In the genomic region with DNA sequence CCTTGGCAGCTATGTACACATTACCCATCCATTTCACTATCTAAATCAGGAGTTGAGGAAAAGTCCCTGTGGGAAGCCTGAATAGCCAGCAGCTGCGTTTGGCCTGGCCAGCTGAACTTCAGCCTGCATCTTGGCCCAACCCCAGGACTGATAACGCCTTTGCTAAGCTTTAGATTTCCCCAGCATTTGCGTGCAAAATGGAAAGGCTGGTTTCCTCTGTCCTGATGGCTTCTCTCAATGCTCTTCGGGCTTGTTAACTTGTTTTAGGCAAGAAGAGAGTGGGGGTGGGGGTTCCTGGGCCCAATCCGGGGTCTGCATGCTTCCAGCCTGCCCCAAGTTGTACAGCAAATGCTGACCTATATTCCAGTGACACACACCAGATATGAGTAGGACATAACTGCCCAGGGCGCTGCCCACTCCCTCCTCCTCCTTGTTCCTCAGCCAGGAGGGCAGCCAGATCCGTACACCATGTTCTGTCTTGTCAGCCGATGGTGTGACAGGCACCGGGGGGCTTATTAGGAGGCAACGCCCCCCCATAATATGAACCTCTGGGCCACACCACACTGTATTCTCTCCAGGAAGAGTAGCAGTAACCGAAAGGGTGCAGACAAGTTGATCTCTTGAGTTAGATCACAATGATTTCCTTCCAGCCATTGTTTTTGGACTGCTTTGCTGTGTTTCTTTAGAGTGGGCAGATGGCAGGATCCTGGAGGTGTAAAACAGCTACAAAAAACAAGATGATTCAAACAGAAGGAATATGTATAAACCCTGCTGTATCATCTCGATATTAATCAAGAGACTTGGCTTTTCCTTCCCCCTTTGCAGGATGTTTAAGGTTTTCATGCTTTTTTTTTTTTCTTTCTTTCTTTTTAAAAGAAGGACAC, we compare ENCODE assay signal across 1 cellular context.
TF ChIP-seq lines count a peak whose summit lies in the region.

No MANE protein-coding gene starts in this region.

TF ChIP-seq in SK-N-SH, 30 proteins besides CTCF, POLR2A, EP300 and RAD21 (continued from another document):
- 0 out of 2 replicates have a peak, but pooled peaks have one; percentile 18 for TF ChIP-seq RXRA (IDR thresholded peaks at IDR 0.05; ENCODE audit: borderline replicate concordance, low read depth)
- TF ChIP-seq GATA2 (CRISPR knock-in tag; IDR thresholded peaks at IDR 0.05): peak; percentile 93
- no peak for TF ChIP-seq TAF1 (IDR thresholded peaks at IDR 0.05; ENCODE audit: borderline replicate concordance, low read depth, low read length)
- peak; percentile 17; the same call in 1 of the 2 replicates for TF ChIP-seq FOSL2 (IDR thresholded peaks at IDR 0.05; ENCODE audit: borderline replicate concordance, low read depth)
- no peak for TF ChIP-seq GABPA (IDR thresholded peaks at IDR 0.05; ENCODE audit: low read depth)
- TF ChIP-seq RCOR1 (IDR thresholded peaks at IDR 0.05; ENCODE audit: low read length): peak; percentile 74
- TF ChIP-seq TCF12 (IDR thresholded peaks at IDR 0.05): peak; percentile 60
- TF ChIP-seq SIN3A (IDR thresholded peaks at IDR 0.05; ENCODE audit: borderline replicate concordance, low read depth, low read length): no peak
- no peak for TF ChIP-seq USF2 (IDR thresholded peaks at IDR 0.05; ENCODE audit: borderline replicate concordance, low read depth, low read length)
- TF ChIP-seq NFIC (IDR thresholded peaks at IDR 0.05; ENCODE audit: borderline replicate concordance): peak; percentile 48
- peak; percentile 66; the same call in 1 of the 2 replicates for TF ChIP-seq MXI1 (IDR thresholded peaks at IDR 0.05; ENCODE audit: low read depth, low read length)
- TF ChIP-seq, protein P1, sequence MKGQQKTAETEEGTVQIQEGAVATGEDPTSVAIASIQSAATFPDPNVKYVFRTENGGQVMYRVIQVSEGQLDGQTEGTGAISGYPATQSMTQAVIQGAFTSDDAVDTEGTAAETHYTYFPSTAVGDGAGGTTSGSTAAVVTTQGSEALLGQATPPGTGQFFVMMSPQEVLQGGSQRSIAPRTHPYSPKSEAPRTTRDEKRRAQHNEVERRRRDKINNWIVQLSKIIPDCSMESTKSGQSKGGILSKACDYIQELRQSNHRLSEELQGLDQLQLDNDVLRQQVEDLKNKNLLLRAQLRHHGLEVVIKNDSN (IDR thresholded peaks at IDR 0.05; ENCODE audit: borderline replicate concordance, low read depth): no peak
- TF ChIP-seq, protein P2, sequence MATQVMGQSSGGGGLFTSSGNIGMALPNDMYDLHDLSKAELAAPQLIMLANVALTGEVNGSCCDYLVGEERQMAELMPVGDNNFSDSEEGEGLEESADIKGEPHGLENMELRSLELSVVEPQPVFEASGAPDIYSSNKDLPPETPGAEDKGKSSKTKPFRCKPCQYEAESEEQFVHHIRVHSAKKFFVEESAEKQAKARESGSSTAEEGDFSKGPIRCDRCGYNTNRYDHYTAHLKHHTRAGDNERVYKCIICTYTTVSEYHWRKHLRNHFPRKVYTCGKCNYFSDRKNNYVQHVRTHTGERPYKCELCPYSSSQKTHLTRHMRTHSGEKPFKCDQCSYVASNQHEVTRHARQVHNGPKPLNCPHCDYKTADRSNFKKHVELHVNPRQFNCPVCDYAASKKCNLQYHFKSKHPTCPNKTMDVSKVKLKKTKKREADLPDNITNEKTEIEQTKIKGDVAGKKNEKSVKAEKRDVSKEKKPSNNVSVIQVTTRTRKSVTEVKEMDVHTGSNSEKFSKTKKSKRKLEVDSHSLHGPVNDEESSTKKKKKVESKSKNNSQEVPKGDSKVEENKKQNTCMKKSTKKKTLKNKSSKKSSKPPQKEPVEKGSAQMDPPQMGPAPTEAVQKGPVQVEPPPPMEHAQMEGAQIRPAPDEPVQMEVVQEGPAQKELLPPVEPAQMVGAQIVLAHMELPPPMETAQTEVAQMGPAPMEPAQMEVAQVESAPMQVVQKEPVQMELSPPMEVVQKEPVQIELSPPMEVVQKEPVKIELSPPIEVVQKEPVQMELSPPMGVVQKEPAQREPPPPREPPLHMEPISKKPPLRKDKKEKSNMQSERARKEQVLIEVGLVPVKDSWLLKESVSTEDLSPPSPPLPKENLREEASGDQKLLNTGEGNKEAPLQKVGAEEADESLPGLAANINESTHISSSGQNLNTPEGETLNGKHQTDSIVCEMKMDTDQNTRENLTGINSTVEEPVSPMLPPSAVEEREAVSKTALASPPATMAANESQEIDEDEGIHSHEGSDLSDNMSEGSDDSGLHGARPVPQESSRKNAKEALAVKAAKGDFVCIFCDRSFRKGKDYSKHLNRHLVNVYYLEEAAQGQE (IDR thresholded peaks at IDR 0.05; ENCODE audit: low read depth, low read length): no peak
- TF ChIP-seq MEF2A (IDR thresholded peaks at IDR 0.05; ENCODE audit: borderline replicate concordance, low read depth): no peak
- no peak for TF ChIP-seq YY1 (IDR thresholded peaks at IDR 0.05; ENCODE audit: low read depth)
- no peak for TF ChIP-seq MAX (IDR thresholded peaks at IDR 0.05; ENCODE audit: low read depth)
- 0 out of 2 replicates have a peak, but pooled peaks have one; percentile 12 for TF ChIP-seq POLR2AphosphoS5 (IDR thresholded peaks at IDR 0.05; ENCODE audit: low read depth, low read length)
- TF ChIP-seq, protein P3, sequence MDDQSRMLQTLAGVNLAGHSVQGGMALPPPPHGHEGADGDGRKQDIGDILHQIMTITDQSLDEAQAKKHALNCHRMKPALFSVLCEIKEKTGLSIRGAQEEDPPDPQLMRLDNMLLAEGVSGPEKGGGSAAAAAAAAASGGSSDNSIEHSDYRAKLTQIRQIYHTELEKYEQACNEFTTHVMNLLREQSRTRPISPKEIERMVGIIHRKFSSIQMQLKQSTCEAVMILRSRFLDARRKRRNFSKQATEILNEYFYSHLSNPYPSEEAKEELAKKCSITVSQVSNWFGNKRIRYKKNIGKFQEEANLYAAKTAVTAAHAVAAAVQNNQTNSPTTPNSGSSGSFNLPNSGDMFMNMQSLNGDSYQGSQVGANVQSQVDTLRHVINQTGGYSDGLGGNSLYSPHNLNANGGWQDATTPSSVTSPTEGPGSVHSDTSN (IDR thresholded peaks at IDR 0.05): peak; percentile 26; the same call in 1 of the 2 replicates
